In genomic region chr13:80276371-80277289, GRCh38 we compare ENCODE assay signal across 8 cellular contexts.
DNase-seq lines count a peak whose midpoint lies in the region; ATAC-seq, FAIRE-seq and TF ChIP-seq lines count a peak whose summit lies in the region.

No MANE protein-coding gene starts in this region.

- TF ChIP-seq CTCF in endodermal cell (conservative IDR thresholded peaks at IDR 0.05) = peak; percentile 43
- TF ChIP-seq CTCF in neural progenitor cell (IDR thresholded peaks at IDR 0.05) = peak; percentile 59

- peak overlapping the region; percentile 63 for H3K27ac ChIP-seq in endodermal cell (ENCODE audit: low read depth, low read length)
- H3K27ac ChIP-seq in neural progenitor cell = peak overlapping the region; percentile 78

- H3K4me1 Mint-ChIP-seq in endodermal cell (peaks cover 16% of the 10 kb centered on the region), neural progenitor cell (peaks cover 35% of the 10 kb centered on the region)

- peaks cover 3% of the 10 kb centered on the region for H3K4me1 ChIP-seq in endodermal cell (ENCODE audit: control insufficient read depth, insufficient read depth, low read length)
- H3K4me1 ChIP-seq in neural progenitor cell = peaks cover 34% of the 10 kb centered on the region

- H3K27me3 Mint-ChIP-seq in endodermal cell (ENCODE audit: insufficient read depth) (no peaks in the 10 kb centered on the region), neural progenitor cell (ENCODE audit: insufficient read depth, low read depth) (peaks cover 10% of the 10 kb centered on the region)

- H3K9ac ChIP-seq in endodermal cell (ENCODE audit: extremely low read depth, low read length, poor library complexity, severe bottlenecking) (no peak overlapping the region), neural progenitor cell (no peak overlapping the region)

- H2AFZ ChIP-seq in neural progenitor cell (replicated peaks) = no peak overlapping the region

- H3K36me3 ChIP-seq in endodermal cell (ENCODE audit: control insufficient read depth, insufficient read depth, low read length) = no peaks in the 10 kb centered on the region
- no peaks in the 10 kb centered on the region for H3K36me3 ChIP-seq in neural progenitor cell

- ATAC-seq in GM21526 (IDR thresholded peaks at IDR 0.05; ENCODE audit: low FRiP score, unreplicated experiment) = no peak

- peak; percentile 60 for FAIRE-seq in GM18507 (lab: Jason Lieb, UNC)

- H3K27me3 ChIP-seq in endodermal cell (ENCODE audit: control insufficient read depth, insufficient read depth, low read length, poor library complexity, severe bottlenecking) (no peaks in the 10 kb centered on the region), neural progenitor cell (no peaks in the 10 kb centered on the region)

- H3K4me3 Mint-ChIP-seq in endodermal cell = no peak overlapping the region
- H3K4me3 Mint-ChIP-seq in neural progenitor cell = peak overlapping the region; percentile 68

- 76 to 82% methylated on average over 9 to 12 of the region's 12 CpGs for WGBS in endodermal cell (ENCODE audit: insufficient coverage in 1 of 2, insufficient read length in 1 of 2), 2 experiments

- H3K4me3 ChIP-seq in endodermal cell (ENCODE audit: low read length) (no peak overlapping the region), neural progenitor cell (peak overlapping the region; percentile 18)

- H3K9me3 Mint-ChIP-seq in endodermal cell (peaks cover 18% of the 10 kb centered on the region), neural progenitor cell (peaks cover 32% of the 10 kb centered on the region)

- no peaks in the 10 kb centered on the region for H3K79me2 ChIP-seq in neural progenitor cell (ENCODE audit: low read depth)

- peaks cover under 1% of the 10 kb centered on the region for H3K9me3 ChIP-seq in endodermal cell (ENCODE audit: control insufficient read depth, low read length)
- peaks cover 2% of the 10 kb centered on the region for H3K9me3 ChIP-seq in neural progenitor cell (ENCODE audit: low read depth)

- DNase-seq in GM18507 (ENCODE audit: extremely low spot score, insufficient read length, low read depth) (no peak), NCI-H510A (lab: John Stamatoyannopoulos, UW) (peak; percentile 41), endodermal cell (no peak), neural progenitor cell (ENCODE audit: low spot score) (peak; percentile 97), T-helper 9 cell (no peak), DMS114 treated with DMSO at 0.1 percent for 48 hours (lab: John Stamatoyannopoulos, UW; ENCODE audit: unreplicated experiment) (no peak)
- DNase-seq in activated CD4-positive, alpha-beta T cell treated with anti-CD3 and anti-CD28 coated beads, Interleukin-2, amount 50 U/mL, for 4 hours = no peak

- H3K4me2 ChIP-seq in neural progenitor cell = peak overlapping the region; percentile 67

- H3F3A ChIP-seq in neural progenitor cell (ENCODE audit: low read depth) = peaks cover 18% of the 10 kb centered on the region

- peaks cover 8% of the 10 kb centered on the region for H3K36me3 Mint-ChIP-seq in endodermal cell (ENCODE audit: low read depth)
- H3K36me3 Mint-ChIP-seq in neural progenitor cell = peaks cover 15% of the 10 kb centered on the region

- H3K27ac Mint-ChIP-seq in endodermal cell = peak overlapping the region; percentile 74
- H3K27ac Mint-ChIP-seq in neural progenitor cell = peak overlapping the region; percentile 95

- H4K20me1 ChIP-seq in neural progenitor cell (ENCODE audit: low read depth) = no peaks in the 10 kb centered on the region

Comparison
In these comparisons a context has a peak if more than half of its experiments do, and no peak if none do; other contexts are left out.
1. DNase-seq: peak in NCI-H510A (single experiment) and neural progenitor cell (single experiment); none in GM18507 (single experiment), endodermal cell (single experiment), activated CD4-positive, alpha-beta T cell treated with anti-CD3 and anti-CD28 coated beads, Interleukin-2, amount 50 U/mL, for 4 hours (0 of 2), T-helper 9 cell (single experiment) and DMS114 treated with DMSO at 0.1 percent for 48 hours (single experiment).